ENCODE assay signal across 32 cellular contexts in the genomic region with DNA sequence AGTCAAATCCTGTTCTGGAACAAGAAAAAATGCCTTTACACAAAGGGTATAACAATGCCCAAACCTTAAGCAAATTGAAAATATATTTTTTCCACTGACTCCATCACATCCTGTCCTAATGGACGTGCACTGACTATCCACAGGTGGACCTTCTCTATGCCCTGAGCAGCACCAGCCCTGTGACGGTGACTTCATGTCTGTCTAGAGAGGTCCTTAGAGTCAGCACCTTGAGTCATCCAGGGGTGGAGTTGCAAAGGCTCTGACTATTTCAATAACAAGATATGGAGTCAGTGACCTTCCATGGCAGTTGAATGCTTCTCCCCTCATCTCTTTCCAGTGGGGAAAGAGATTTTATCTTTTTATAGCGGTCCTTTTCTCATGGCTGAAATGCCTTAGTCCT.
"Had no signal": no experiment of that assay in that cellular context is flagged by ENCODE, and none has a peak within 500 bp of the region (broad histone marks: within the 10 kb centered on the region; RNA-seq: fewer than 3 reads in every experiment).

No MANE protein-coding gene starts in this region.

- H3K36me3 ChIP-seq: adrenal gland, ascending aorta, esophagus muscularis mucosa, gastrocnemius medialis, pancreas, prostate gland, transverse colon, WERI-Rb-1 had no signal

- DNase-seq: activated CD4-positive, alpha-beta T cell treated with anti-CD3 and anti-CD28 coated beads for 48 hours; activated CD4-positive, alpha-beta T cell treated with anti-CD3 and anti-CD28 coated beads, Interleukin-2, amount 50 U/mL, for 48 hours; activated CD8-positive, alpha-beta memory T cell treated with anti-CD3 and anti-CD28 coated beads for 24 hours; activated effector memory CD4-positive, alpha-beta T cell treated with Interleukin-2 at 50 U/mL for 16 hours; activated naive CD4-positive, alpha-beta T cell treated with anti-CD3 and anti-CD28 coated beads for 36 hours; activated naive CD8-positive, alpha-beta T cell treated with anti-CD3 and anti-CD28 coated beads for 36 hours; adrenal gland; caudate nucleus; cortex of kidney; gastrocnemius medialis; hippocampal formation; left colon; mesenchymal stem cell; naive thymus-derived CD8-positive, alpha-beta T cell; nucleus accumbens; pancreas; retina; stimulated activated CD4-positive, alpha-beta T cell treated with anti-CD3 and anti-CD28 coated beads, Interleukin-12 subunit alpha, Interleukin-12 subunit beta, amount 100 ng/mL, for 4 hours; stimulated activated CD4-positive, alpha-beta T cell treated with anti-CD3 and anti-CD28 coated beads, Interleukin-4, amount 100 ng/mL, for 1 hour; stimulated activated naive CD8-positive, alpha-beta T cell treated with anti-CD3 and anti-CD28 coated beads, Interleukin-15, Interleukin-2, amounts not matched to agents 100 U/mL and 50 U/mL, for 24 hours; T1000; testis; transverse colon; WERI-Rb-1 had no signal

- H3K4me1 ChIP-seq: adrenal gland, ascending aorta, pancreas, prostate gland, testis had no signal

- H3K4me3 Mint-ChIP-seq: activated naive CD4-positive, alpha-beta T cell treated with anti-CD3 and anti-CD28 coated beads for 36 hours; activated naive CD8-positive, alpha-beta T cell treated with anti-CD3 and anti-CD28 coated beads for 36 hours; brain; naive thymus-derived CD8-positive, alpha-beta T cell; neural crest cell had no signal

- H3K27ac Mint-ChIP-seq: activated naive CD4-positive, alpha-beta T cell treated with anti-CD3 and anti-CD28 coated beads for 36 hours; activated naive CD8-positive, alpha-beta T cell treated with anti-CD3 and anti-CD28 coated beads for 36 hours; brain; naive thymus-derived CD8-positive, alpha-beta T cell had no signal

- FAIRE-seq: endothelial cell of umbilical vein, keratinocyte, pancreas had no signal

- H3K27me3 Mint-ChIP-seq: brain had no signal

- H3K27me3 ChIP-seq: adrenal gland, ascending aorta, esophagus muscularis mucosa, gastrocnemius medialis, pancreas, testis, transverse colon had no signal

- H3K27ac ChIP-seq: adrenal gland, ascending aorta, esophagus muscularis mucosa, gastrocnemius medialis, pancreas, prostate gland, skin epidermis, testis, transverse colon, WERI-Rb-1 had no signal

- H3K36me3 Mint-ChIP-seq: activated naive CD8-positive, alpha-beta T cell treated with anti-CD3 and anti-CD28 coated beads for 36 hours; brain had no signal

- H3K4me3 ChIP-seq: adrenal gland, ascending aorta, esophagus muscularis mucosa, gastrocnemius medialis, pancreas, prostate gland, skin epidermis, testis, transverse colon had no signal

- H3K9me3 ChIP-seq: adrenal gland, ascending aorta, gastrocnemius medialis, pancreas, prostate gland, testis, transverse colon had no signal
